Comparison of ENCODE assay signal across 8 cellular contexts in genomic region chr3:108088697-108089096, GRCh38. TPM values are rescaled to one million over a fixed set of nuclear protein-coding genes. Genes with fewer than 3 reads are reported as not detected.
DNase-seq lines count a peak whose midpoint lies in the region; ATAC-seq, FAIRE-seq and TF ChIP-seq lines count a peak whose summit lies in the region.

No MANE protein-coding gene starts in this region.

- TF ChIP-seq CTCF in AG04449 (IDR thresholded peaks at IDR 0.05; ENCODE audit: insufficient read depth, low read length, missing control alignments): no peak
- TF ChIP-seq CTCF in RWPE2 (IDR thresholded peaks at IDR 0.05; ENCODE audit: poor library complexity, severe bottlenecking): no peak
- TF ChIP-seq CTCF in endodermal cell (conservative IDR thresholded peaks at IDR 0.05): no peak

- H3K9ac ChIP-seq in endocrine pancreas (ENCODE audit: control insufficient read depth, insufficient read depth, low read length) (no peak overlapping the region), endodermal cell (ENCODE audit: extremely low read depth, low read length, poor library complexity, severe bottlenecking) (no peak overlapping the region)

- no peaks in the 10 kb centered on the region for H3K9me3 Mint-ChIP-seq in endodermal cell

- no peak overlapping the region for H3K27ac Mint-ChIP-seq in endodermal cell

- no peak for DNase-seq in AG04449 (ENCODE audit: low read depth, low spot score)
- peak; percentile 4 for DNase-seq in GM18507 (ENCODE audit: extremely low spot score, insufficient read length, low read depth)
- DNase-seq in RWPE2 (ENCODE audit: low spot score): no peak
- DNase-seq in stimulated activated CD4-positive, alpha-beta T cell treated with anti-CD3 and anti-CD28 coated beads, Interleukin-15, amount 100 ng/mL, for 48 hours (ENCODE audit: low read depth in 2 of 2): peak; percentile 36 to 45
- DNase-seq in NCI-H510A (lab: John Stamatoyannopoulos, UW): no peak
- no peak for DNase-seq in endodermal cell

- no peaks in the 10 kb centered on the region for H3K36me3 ChIP-seq in RWPE2 (ENCODE audit: low read depth)
- no peaks in the 10 kb centered on the region for H3K36me3 ChIP-seq in endocrine pancreas (ENCODE audit: control insufficient read depth, insufficient read depth, low read length)
- no peaks in the 10 kb centered on the region for H3K36me3 ChIP-seq in endodermal cell (ENCODE audit: control insufficient read depth, insufficient read depth, low read length)

- H3K27me3 ChIP-seq in RWPE2 (ENCODE audit: insufficient read depth, poor library complexity, severe bottlenecking) (no peaks in the 10 kb centered on the region), endocrine pancreas (ENCODE audit: control insufficient read depth, insufficient read depth, low read length) (no peaks in the 10 kb centered on the region), endodermal cell (ENCODE audit: control insufficient read depth, insufficient read depth, low read length, poor library complexity, severe bottlenecking) (peaks cover 58% of the 10 kb centered on the region)

- H3K4me1 ChIP-seq in RWPE2 (ENCODE audit: insufficient read depth, poor library complexity, severe bottlenecking) (peaks cover 6% of the 10 kb centered on the region), endocrine pancreas (ENCODE audit: control insufficient read depth, insufficient read depth, low read length) (no peaks in the 10 kb centered on the region), endodermal cell (ENCODE audit: control insufficient read depth, insufficient read depth, low read length) (no peaks in the 10 kb centered on the region)

- H3K4me1 Mint-ChIP-seq in endodermal cell: no peaks in the 10 kb centered on the region

- H3K9me3 ChIP-seq in RWPE2 (ENCODE audit: severe bottlenecking) (no peaks in the 10 kb centered on the region), endocrine pancreas (ENCODE audit: control insufficient read depth, low read length) (no peaks in the 10 kb centered on the region), endodermal cell (ENCODE audit: control insufficient read depth, low read length) (no peaks in the 10 kb centered on the region)

- peak; percentile 53 for ATAC-seq in HG03097 (IDR thresholded peaks at IDR 0.05; ENCODE audit: low FRiP score, unreplicated experiment)
- no peak for ATAC-seq in RWPE2 (ENCODE audit: low read depth)

- H3K4me3 Mint-ChIP-seq in endodermal cell: no peak overlapping the region

- H3K4me3 ChIP-seq in AG04449 (ENCODE audit: low read depth, low read length) (peak overlapping the region; percentile 13; the same call in 1 of the 2 replicates), RWPE2 (ENCODE audit: severe bottlenecking) (peak overlapping the region; percentile 83), endocrine pancreas (ENCODE audit: control insufficient read depth, insufficient read depth, low read length) (peak overlapping the region; percentile 96), endodermal cell (ENCODE audit: low read length) (no peak overlapping the region)

- WGBS in endodermal cell (ENCODE audit: insufficient coverage in 1 of 2, insufficient read length in 1 of 2), 2 experiments: 85 to 89% methylated on average over 2 of the region's 2 CpGs

- no peaks in the 10 kb centered on the region for H3K36me3 Mint-ChIP-seq in endodermal cell (ENCODE audit: low read depth)

- peak; percentile 66 for FAIRE-seq in GM18507 (lab: Jason Lieb, UNC)

- CTCF ChIA-PET in AG04449 (lab: Yijun Ruan, JAX): interaction anchor here (2.8 kb wide), 1 partner anchor 464 kb away, joined by 5 read pairs; no protein-coding TSS in a partner anchor

- peaks cover 43% of the 10 kb centered on the region for H3K27me3 Mint-ChIP-seq in endodermal cell (ENCODE audit: insufficient read depth)

- POLR2A ChIA-PET in AG04449 (lab: Yijun Ruan, JAX): no interaction called here

- H3K27ac ChIP-seq in RWPE2 (ENCODE audit: poor library complexity, severe bottlenecking): no peak overlapping the region
- no peak overlapping the region for H3K27ac ChIP-seq in endodermal cell (ENCODE audit: low read depth, low read length)

RNA-seq across cellular contexts. Expression of gene CD47, which starts 2.1 kb away (rescaled TPM):
- total RNA-seq in endodermal cell: 10 to 100 TPM in 1 of 2 donors, 1 to 10 TPM in 1; 6.4 to 12.0 TPM
- 58.8 TPM for polyA plus RNA-seq in endodermal cell (2013, experiment 1 of 2)
- polyA plus RNA-seq in endodermal cell (2013, experiment 2 of 2): 54.4 TPM

Comparison
In these comparisons a context has a peak if more than half of its experiments do, and no peak if none do; other contexts are left out.
1. DNase-seq: peak in GM18507 (single experiment) and stimulated activated CD4-positive, alpha-beta T cell treated with anti-CD3 and anti-CD28 coated beads, Interleukin-15, amount 100 ng/mL, for 48 hours (2 of 2); none in AG04449 (single experiment), RWPE2 (single experiment), NCI-H510A (single experiment) and endodermal cell (single experiment).